Comparison of ENCODE assay signal across 23 cellular contexts in the genomic region with DNA sequence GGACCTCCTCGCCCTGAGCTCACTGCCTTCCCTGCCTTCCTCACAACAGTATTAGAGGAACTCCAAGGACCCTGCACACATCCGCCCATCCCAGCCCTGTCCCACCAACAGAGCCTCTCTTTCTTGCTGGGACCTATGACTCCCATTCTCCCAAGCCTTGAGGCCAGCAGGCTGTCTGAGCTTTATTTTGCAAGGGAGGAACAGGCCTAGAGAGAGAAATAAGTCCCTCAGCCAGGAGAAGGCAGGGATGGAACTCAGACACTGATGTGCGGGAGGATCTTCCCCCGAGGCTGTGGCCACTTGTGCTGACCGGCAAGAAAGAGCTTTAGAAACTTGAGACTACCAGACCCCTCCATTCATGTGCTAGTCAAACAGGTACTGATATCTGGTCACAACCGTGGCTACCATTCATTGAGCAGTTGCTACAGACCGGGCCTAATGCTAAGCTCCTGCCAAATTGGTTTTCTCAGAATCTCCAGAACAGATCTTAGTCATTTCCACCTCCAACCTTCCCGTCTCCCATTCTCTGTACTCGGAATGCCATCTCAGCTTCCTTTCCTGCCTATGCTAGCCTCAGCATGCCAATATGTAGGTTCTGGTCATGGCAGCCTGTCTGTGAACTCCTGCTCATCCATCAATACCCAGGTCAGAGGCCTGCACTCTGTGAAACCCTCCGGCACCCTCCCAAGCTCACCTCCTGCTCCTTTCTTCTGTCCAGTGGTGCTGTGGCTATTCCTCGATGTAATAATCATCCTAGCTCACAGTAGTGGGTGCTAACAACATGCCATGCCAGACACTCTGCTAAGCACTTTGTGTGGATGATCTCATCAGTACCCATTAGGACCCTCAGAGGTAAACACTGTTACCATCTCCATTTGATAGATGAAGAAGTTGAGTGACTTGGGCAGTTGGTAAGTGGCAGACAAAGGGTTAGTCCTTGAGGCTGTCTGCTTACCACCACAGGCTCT. TPM values are rescaled to one million over a fixed set of nuclear protein-coding genes. Genes with fewer than 3 reads are reported as not detected.
"Had no signal": no experiment of that assay in that cellular context is flagged by ENCODE, and none has a peak within 500 bp of the region (broad histone marks: within the 10 kb centered on the region; RNA-seq: fewer than 3 reads in every experiment).

No MANE protein-coding gene starts in this region.

- ATAC-seq: activated CD8-positive, alpha-beta T cell treated with anti-CD3 and anti-CD28 coated beads, Interleukin-2, amount 10 ng/mL, durations not matched to agents 7 days and 5 days; body of pancreas; psoas muscle; right lobe of liver; stimulated activated naive CD8-positive, alpha-beta T cell treated with anti-CD3 and anti-CD28 coated beads, Interleukin-15, amount 100 ng/mL, for 72 hours had no signal

- H3K36me3 ChIP-seq: esophagus muscularis mucosa, right lobe of liver had no signal

- H3K9me3 Mint-ChIP-seq: activated B cell treated with CpG ODN at 0.5 μM for 24 hours; stimulated activated naive CD8-positive, alpha-beta T cell treated with anti-CD3 and anti-CD28 coated beads, Interleukin-15, amount 100 ng/mL, for 72 hours had no signal

- H3K36me3 Mint-ChIP-seq: activated naive CD8-positive, alpha-beta T cell had no signal

- H3K4me1 ChIP-seq: psoas muscle had no signal

- H3K4me1 Mint-ChIP-seq: endodermal cell had no signal

- H3K4me3 Mint-ChIP-seq: activated B cell treated with CpG ODN at 0.5 μM for 24 hours; activated CD8-positive, alpha-beta T cell treated with anti-CD3 and anti-CD28 coated beads, Interleukin-2, amount 10 ng/mL, durations not matched to agents 7 days and 5 days; activated naive CD8-positive, alpha-beta T cell; endodermal cell; nephron progenitor cell; stimulated activated naive CD8-positive, alpha-beta T cell treated with anti-CD3 and anti-CD28 coated beads, Interleukin-15, amount 100 ng/mL, for 72 hours had no signal

- H3K4me3 ChIP-seq: body of pancreas, dorsolateral prefrontal cortex, esophagus muscularis mucosa, psoas muscle, right lobe of liver, testis had no signal

- H3K27ac ChIP-seq: body of pancreas, esophagus muscularis mucosa, psoas muscle, right lobe of liver, testis had no signal

- H3K27me3 ChIP-seq: body of pancreas, right lobe of liver, testis had no signal

- H3K27ac Mint-ChIP-seq: activated B cell treated with CpG ODN at 0.5 μM for 24 hours; activated CD8-positive, alpha-beta T cell treated with anti-CD3 and anti-CD28 coated beads, Interleukin-2, amount 10 ng/mL, durations not matched to agents 7 days and 5 days; activated naive CD8-positive, alpha-beta T cell; endodermal cell; nephron progenitor cell; stimulated activated naive CD8-positive, alpha-beta T cell treated with anti-CD3 and anti-CD28 coated beads, Interleukin-15, amount 100 ng/mL, for 72 hours had no signal

- DNase-seq: activated B cell treated with CpG ODN at 0.5 μM for 24 hours; activated CD4-positive, alpha-beta T cell treated with anti-CD3 and anti-CD28 coated beads for 48 hours; activated CD8-positive, alpha-beta memory T cell treated with anti-CD3 and anti-CD28 coated beads, Interleukin-2, amount 50 U/mL, for 4 hours; activated CD8-positive, alpha-beta T cell treated with anti-CD3 and anti-CD28 coated beads, Interleukin-2, amount 10 ng/mL, durations not matched to agents 7 days and 5 days; activated gamma-delta T cell; activated T-cell treated with anti-CD3 and anti-CD28 coated beads, Interleukin-2, amount 50 U/mL, for 48 hours; amniotic stem cell; body of pancreas; endodermal cell; hippocampal formation; kidney glomerular epithelial cell; mesendoderm; nephron progenitor cell; psoas muscle; right lobe of liver; stimulated activated naive CD8-positive, alpha-beta T cell treated with anti-CD3 and anti-CD28 coated beads, Interleukin-15, amount 100 ng/mL, for 72 hours; T-helper 2 cell; testis had no signal

- H3K9me3 ChIP-seq: body of pancreas, esophagus muscularis mucosa, psoas muscle, right lobe of liver, testis had no signal

RNA-seq across cellular contexts. Expression of a gene that starts 3.8 kb away (rescaled TPM):
- total RNA-seq: activated CD8-positive, alpha-beta T cell treated with anti-CD3 and anti-CD28 coated beads, Interleukin-2, amount 10 ng/mL, durations not matched to agents 7 days and 5 days had no signal

RNA-seq across cellular contexts. Expression of a gene that starts 11.1 kb away (rescaled TPM):
- total RNA-seq: activated B cell treated with CpG ODN at 0.5 μM for 24 hours; activated CD8-positive, alpha-beta T cell treated with anti-CD3 and anti-CD28 coated beads, Interleukin-2, amount 10 ng/mL, durations not matched to agents 7 days and 5 days; body of pancreas; glomerular endothelial cell; liver; psoas muscle; right lobe of liver had no signal
- polyA plus RNA-seq: liver had no signal

RNA-seq across cellular contexts. Expression of a gene that starts 26.7 kb away (rescaled TPM):
- total RNA-seq: activated CD8-positive, alpha-beta T cell treated with anti-CD3 and anti-CD28 coated beads, Interleukin-2, amount 10 ng/mL, durations not matched to agents 7 days and 5 days; body of pancreas had no signal
